13 cellular contexts compared by ENCODE assay signal in the genomic region with DNA sequence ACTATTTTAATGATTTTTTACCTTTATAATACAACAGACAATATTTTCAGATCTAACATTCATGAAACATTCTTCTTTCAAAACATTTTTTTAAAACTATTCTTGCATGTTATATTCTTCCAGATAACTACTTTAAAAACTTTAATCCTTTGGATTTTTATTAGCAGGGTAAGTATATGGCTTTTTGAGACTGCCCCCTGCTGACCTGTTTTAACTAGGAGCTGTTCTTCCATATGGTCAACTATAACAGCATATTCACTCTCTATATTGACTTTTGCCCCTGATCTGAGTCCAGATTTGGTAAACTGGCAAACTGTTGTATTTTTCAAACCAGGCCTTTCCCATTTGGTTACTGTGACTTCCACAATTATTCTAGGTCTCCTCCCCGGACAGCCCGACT.
DNase-seq lines count a peak whose midpoint lies in the region; ATAC-seq, FAIRE-seq and TF ChIP-seq lines count a peak whose summit lies in the region.
"Had no signal": no experiment of that assay in that cellular context is flagged by ENCODE, and none has a peak within 500 bp of the region (broad histone marks: within the 10 kb centered on the region; RNA-seq: fewer than 3 reads in every experiment).

No MANE protein-coding gene starts in this region.

- DNase-seq in GM10266 (ENCODE audit: extremely low spot score): no peak
- no peak for DNase-seq in RWPE2 (ENCODE audit: low spot score)
- peak; percentile 11 for DNase-seq in fibroblast of peridontal ligament (ENCODE audit: extremely low read depth)
- no peak for DNase-seq in inferior parietal cortex (ENCODE audit: extremely low spot score)
- no peak for DNase-seq in WERI-Rb-1
- DNase-seq: activated CD4-positive, alpha-beta T cell treated with anti-CD3 and anti-CD28 coated beads, Interleukin-2, amount 10 ng/mL, durations not matched to agents 24 days and 14 days; activated T-cell treated with anti-CD3 and anti-CD28 coated beads, Interleukin-2, amount 50 U/mL, for 72 hours; midbrain; stimulated activated CD4-positive, alpha-beta T cell treated with anti-CD3 and anti-CD28 coated beads, Interleukin-4, amount 100 ng/mL, for 4 hours; stimulated activated naive CD4-positive, alpha-beta T cell treated with Interleukin-2 at 50 U/mL for 16 hours had no signal

- no peaks in the 10 kb centered on the region for H3K9me3 ChIP-seq in RWPE2 (ENCODE audit: severe bottlenecking)
- no peaks in the 10 kb centered on the region for H3K9me3 ChIP-seq in WERI-Rb-1 (ENCODE audit: severe bottlenecking)

- peaks cover 3% of the 10 kb centered on the region for H3K4me1 ChIP-seq in RWPE2 (ENCODE audit: insufficient read depth, poor library complexity, severe bottlenecking)

- no peak for ATAC-seq in RWPE2 (ENCODE audit: low read depth)
- no peak for ATAC-seq in HG03045 (IDR thresholded peaks at IDR 0.05; ENCODE audit: unreplicated experiment)
- ATAC-seq in GM21529 (IDR thresholded peaks at IDR 0.05; ENCODE audit: unreplicated experiment): no peak
- ATAC-seq: activated T-cell treated with anti-CD3 and anti-CD28 coated beads, Interleukin-2, amount 50 U/mL, for 72 hours had no signal

- H3K36me3 ChIP-seq in RWPE2 (ENCODE audit: low read depth): peaks cover 40% of the 10 kb centered on the region
- H3K36me3 ChIP-seq in WERI-Rb-1: no peaks in the 10 kb centered on the region; the same call in 1 of the 2 replicates

- H3K27me3 ChIP-seq in RWPE2 (ENCODE audit: insufficient read depth, poor library complexity, severe bottlenecking) (no peaks in the 10 kb centered on the region), WERI-Rb-1 (ENCODE audit: insufficient read depth, low read depth, severe bottlenecking) (no peaks in the 10 kb centered on the region)

- no peak overlapping the region for H3K4me3 ChIP-seq in RWPE2 (ENCODE audit: severe bottlenecking)
- no peak overlapping the region for H3K4me3 ChIP-seq in WERI-Rb-1 (ENCODE audit: low read depth, low read length)

- peak; percentile 25 for TF ChIP-seq CTCF in GM10266 (IDR thresholded peaks at IDR 0.05; ENCODE audit: control insufficient read depth, insufficient read depth, low read depth, missing control alignments)
- TF ChIP-seq CTCF in RWPE2 (IDR thresholded peaks at IDR 0.05; ENCODE audit: poor library complexity, severe bottlenecking): peak; percentile 43
- TF ChIP-seq CTCF in WERI-Rb-1 (IDR thresholded peaks at IDR 0.05; ENCODE audit: low read depth, low read length): no peak

- FAIRE-seq in A204.1 (lab: Jason Lieb, UNC): peak; percentile 9

- H3K27ac ChIP-seq in RWPE2 (ENCODE audit: poor library complexity, severe bottlenecking) (no peak overlapping the region), WERI-Rb-1 (no peak overlapping the region)
